In the genomic region with DNA sequence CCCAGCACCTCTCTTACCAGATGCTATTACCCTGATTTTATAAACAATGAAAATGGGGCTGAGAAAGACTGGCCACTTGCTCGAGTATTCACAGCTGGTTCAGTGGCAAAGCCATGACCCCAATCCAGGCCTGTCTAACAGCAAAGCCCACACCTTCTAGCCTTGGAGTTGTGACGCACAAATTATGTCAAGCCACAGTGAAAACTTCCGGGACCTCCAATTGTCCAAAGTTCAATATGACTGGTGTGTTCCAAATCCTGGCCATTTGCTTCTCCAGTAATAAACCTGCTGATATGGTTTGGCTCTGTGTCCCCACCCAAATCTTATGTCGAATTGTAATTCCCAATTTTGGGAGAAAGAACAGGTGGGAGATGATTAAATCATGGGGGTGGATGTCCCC, we compare ENCODE assay signal across 18 cellular contexts.
A peak's percentile ranks its signal among the peaks of the same experiment; 100 is the strongest.
DNase-seq lines count a peak whose midpoint lies in the region; ATAC-seq and TF ChIP-seq lines count a peak whose summit lies in the region.
"Had no signal": no experiment of that assay in that cellular context is flagged by ENCODE, and none has a peak within 500 bp of the region (broad histone marks: within the 10 kb centered on the region; RNA-seq: fewer than 3 reads in every experiment).

No MANE protein-coding gene starts in this region.

- H3K4me3 ChIP-seq in thoracic aorta = no peak overlapping the region
- H3K4me3 ChIP-seq: BLaER1, GM23248 had no signal

- intact Hi-C loops in left colon (cut with DNase I, micrococcal nuclease) = loop anchor here in 1 of 2 donors (10.0 kb wide), 1 partner anchor 254 kb away; the partner anchor contains the start of gene CABLES1

- H3K4me3 Mint-ChIP-seq in activated T-cell treated with anti-CD3 and anti-CD28 coated beads, Interleukin-2, amount 50 U/mL, for 72 hours = no peak overlapping the region
- H3K4me3 Mint-ChIP-seq: B cell; CD4-positive, CD25-positive, alpha-beta regulatory T cell; CD8-positive, alpha-beta T cell had no signal

- peak overlapping the region; percentile 38 for H3K27ac Mint-ChIP-seq in activated T-cell treated with anti-CD3 and anti-CD28 coated beads, Interleukin-2, amount 50 U/mL, for 72 hours
- H3K27ac Mint-ChIP-seq: B cell; CD4-positive, CD25-positive, alpha-beta regulatory T cell; CD8-positive, alpha-beta T cell had no signal

- H3K36me3 Mint-ChIP-seq in activated T-cell treated with anti-CD3 and anti-CD28 coated beads, Interleukin-2, amount 50 U/mL, for 72 hours (ENCODE audit: insufficient read depth in 2 of 2) = peaks cover 0 to 2% of the 10 kb centered on the region in 2 donors

- H3K4me1 Mint-ChIP-seq in activated T-cell treated with anti-CD3 and anti-CD28 coated beads, Interleukin-2, amount 50 U/mL, for 72 hours (ENCODE audit: low read depth) = peaks cover 14% of the 10 kb centered on the region

- peaks cover 8 to 12% of the 10 kb centered on the region in 2 donors for H3K4me1 ChIP-seq in thoracic aorta (ENCODE audit: control insufficient read depth in 1 of 2, low read depth in 2 of 2)
- H3K4me1 ChIP-seq: BLaER1, Caco-2 had no signal

- peak overlapping the region; percentile 62 to 65 for H3K27ac ChIP-seq in thoracic aorta
- H3K27ac ChIP-seq: 22Rv1, BLaER1, C4-2B, GM23248 had no signal

- ATAC-seq in activated T-cell treated with anti-CD3 and anti-CD28 coated beads, Interleukin-2, amount 50 U/mL, for 72 hours (replicated peaks in 1 of 2) = no peak
- ATAC-seq in left colon (peak; percentile 79), thoracic aorta (ENCODE audit: insufficient number of reproducible peaks, low FRiP score, low read depth) (no peak)
- ATAC-seq: CD8-positive, alpha-beta T cell had no signal

- no peaks in the 10 kb centered on the region for H3K27me3 Mint-ChIP-seq in activated T-cell treated with anti-CD3 and anti-CD28 coated beads, Interleukin-2, amount 50 U/mL, for 72 hours (ENCODE audit: low read depth)
- H3K27me3 Mint-ChIP-seq: B cell; CD4-positive, CD25-positive, alpha-beta regulatory T cell had no signal

- DNase-seq in activated T-cell treated with anti-CD3 and anti-CD28 coated beads, Interleukin-2, amount 50 U/mL, for 72 hours = no peak
- no peak for DNase-seq in activated T-cell treated with anti-CD3 and anti-CD28 coated beads, Interleukin-2, amount 50 U/mL, for 1 hour
- DNase-seq in left colon = no peak
- no peak for DNase-seq in thoracic aorta (ENCODE audit: low spot score)
- DNase-seq in NCI-H187 (lab: John Stamatoyannopoulos, UW) = no peak
- DNase-seq in NCI-H1105 treated with DMSO at 0.1 percent for 48 hours (lab: John Stamatoyannopoulos, UW) = no peak
- DNase-seq: Caco-2; CD4-positive, CD25-positive, alpha-beta regulatory T cell; CD8-positive, alpha-beta T cell; DMS153; DND-41; GM23248; H7; HCEC 1CT had no signal

- no peaks in the 10 kb centered on the region for H3K27me3 ChIP-seq in thoracic aorta (replicated peaks; ENCODE audit: insufficient read depth)
- H3K27me3 ChIP-seq: BLaER1 had no signal

- no peaks in the 10 kb centered on the region for H3K9me3 Mint-ChIP-seq in activated T-cell treated with anti-CD3 and anti-CD28 coated beads, Interleukin-2, amount 50 U/mL, for 72 hours
- H3K9me3 Mint-ChIP-seq: CD8-positive, alpha-beta T cell had no signal

- no peaks in the 10 kb centered on the region for H3K36me3 ChIP-seq in thoracic aorta
- H3K36me3 ChIP-seq: BLaER1 had no signal

- no peak for TF ChIP-seq CTCF in thoracic aorta (IDR thresholded peaks at IDR 0.05)

- no peaks in the 10 kb centered on the region for H3K9me3 ChIP-seq in thoracic aorta
- H3K9me3 ChIP-seq: BLaER1, Caco-2 had no signal
